Comparison of ENCODE assay signal across 29 cellular contexts in genomic region chrX:151386838-151387459, GRCh38. TPM values are rescaled to one million over a fixed set of nuclear protein-coding genes. Genes with fewer than 3 reads are reported as not detected.
A peak's percentile ranks its signal among the peaks of the same experiment; 100 is the strongest.
DNase-seq lines count a peak whose midpoint lies in the region; ATAC-seq and TF ChIP-seq lines count a peak whose summit lies in the region.
"Had no signal": no experiment of that assay in that cellular context is flagged by ENCODE, and none has a peak within 500 bp of the region (broad histone marks: within the 10 kb centered on the region; RNA-seq: fewer than 3 reads in every experiment).

No MANE protein-coding gene starts in this region.

- H3K4me3 ChIP-seq in right cardiac atrium (ENCODE audit: low read length) (no peak overlapping the region), vagina (no peak overlapping the region)
- H3K4me3 ChIP-seq: ascending aorta; BLaER1 treated with 17β-estradiol and CSF1 and Interleukin-3, amounts not matched to agents 10 nM and 100 nM; dorsolateral prefrontal cortex; GM23338; testis; uterus had no signal

- DNase-seq in AG08396 (ENCODE audit: low spot score): peak; percentile 20
- peak; percentile 33 for DNase-seq in HPDE6-E6E7 (ENCODE audit: extremely low spot score)
- peak; percentile 64 for DNase-seq in amniotic epithelial cell (ENCODE audit: low read depth)
- peak in 2 of 3 donors; percentile 44 to 48 for DNase-seq in right cardiac atrium
- DNase-seq in vagina (ENCODE audit: extremely low spot score in 2 of 2): no peak
- no peak for DNase-seq in activated naive CD4-positive, alpha-beta T cell treated with Interleukin-2 at 50 U/mL for 16 hours
- DNase-seq: activated CD4-positive, alpha-beta T cell treated with anti-CD3 and anti-CD28 coated beads, Interleukin-2, amount 10 ng/mL, durations not matched to agents 7 days and 5 days; dorsolateral prefrontal cortex; foreskin melanocyte; hypothalamus; KBM-7; MM.1S; NCI-H146; NCI-H774; retina; stimulated activated CD4-positive, alpha-beta T cell treated with anti-CD3 and anti-CD28 coated beads, Interleukin-12 subunit alpha, Interleukin-12 subunit beta, amount 100 ng/mL, for 4 hours; stimulated activated CD4-positive, alpha-beta T cell treated with anti-CD3 and anti-CD28 coated beads, Interleukin-4, amount 100 ng/mL, for 24 hours; stimulated activated naive B cell treated with anti-CD40 and anti-IgM and Interleukin-4, amounts not matched to agents 10 μg/mL and 1 μg/mL and 100 μg/mL, for 72 hours; SW 1271; T1000; testis; uterus had no signal

- H3K4me1 ChIP-seq in right cardiac atrium (ENCODE audit: control insufficient read depth, insufficient read depth, low read length) (no peaks in the 10 kb centered on the region), vagina (no peaks in the 10 kb centered on the region)
- H3K4me1 ChIP-seq: ascending aorta; BLaER1 treated with 17β-estradiol and CSF1 and Interleukin-3, amounts not matched to agents 10 nM and 100 nM; testis; uterus had no signal

- TF ChIP-seq POLR2A in vagina (IDR thresholded peaks at IDR 0.05): no peak

- no peaks in the 10 kb centered on the region for H3K27me3 ChIP-seq in right cardiac atrium (ENCODE audit: control insufficient read depth, insufficient read depth)
- no peaks in the 10 kb centered on the region for H3K27me3 ChIP-seq in vagina
- H3K27me3 ChIP-seq: ascending aorta, testis, uterus had no signal

- 44% methylated on average over 3 of the region's 3 CpGs for WGBS in right cardiac atrium

- H3K9me3 ChIP-seq in right cardiac atrium (ENCODE audit: control insufficient read depth, low read length) (no peaks in the 10 kb centered on the region), vagina (no peaks in the 10 kb centered on the region)
- H3K9me3 ChIP-seq: ascending aorta, testis, uterus had no signal

- no peak for TF ChIP-seq CTCF in vagina (IDR thresholded peaks at IDR 0.05)

- H3K27ac ChIP-seq in right cardiac atrium (ENCODE audit: low read length) (no peak overlapping the region), vagina (no peak overlapping the region)
- H3K27ac ChIP-seq: ascending aorta; BLaER1 treated with 17β-estradiol and CSF1 and Interleukin-3, amounts not matched to agents 10 nM and 100 nM; dorsolateral prefrontal cortex; testis; uterus had no signal

- ATAC-seq in right cardiac atrium: peak in 1 of 2 donors; percentile 43
- no peak for ATAC-seq in GM19455 (IDR thresholded peaks at IDR 0.05; ENCODE audit: unreplicated experiment)
- ATAC-seq in GM19328 (IDR thresholded peaks at IDR 0.05; ENCODE audit: unreplicated experiment): no peak
- ATAC-seq: activated naive CD4-positive, alpha-beta T cell treated with anti-CD3 and anti-CD28 coated beads, Interleukin-2, amount 50 U/mL, for 72 hours; GM23338; natural killer cell treated with Interleukin-12 subunit alpha and Interleukin-12 subunit beta and Interleukin-15 and Interleukin-18, amount 100 ng/mL, for 72 hours; stimulated activated naive B cell treated with anti-CD40 and anti-IgM and Interleukin-4, amounts not matched to agents 10 μg/mL and 1 μg/mL and 100 μg/mL, for 72 hours had no signal

- intact Hi-C loops in right cardiac atrium (cut with DNase I): no loop called here
- intact Hi-C loops in vagina (cut with DNase I): no loop called here

- H3K36me3 ChIP-seq in vagina: no peaks in the 10 kb centered on the region
- H3K36me3 ChIP-seq: ascending aorta; BLaER1 treated with 17β-estradiol and CSF1 and Interleukin-3, amounts not matched to agents 10 nM and 100 nM; uterus had no signal

RNA-seq across cellular contexts. Expression of gene VMA21, which starts 10.1 kb away (rescaled TPM):
- 10 to 100 TPM; 22.8 to 24.8 (median 23.6) TPM for total RNA-seq in right cardiac atrium
- 9.9 TPM for polyA plus RNA-seq in right cardiac atrium
- 21.6 TPM for total RNA-seq in vagina

Comparison
In these comparisons a context has a peak if more than half of its experiments do, and no peak if none do; other contexts are left out.
1. DNase-seq: peak in AG08396 (single experiment), HPDE6-E6E7 (single experiment), amniotic epithelial cell (single experiment) and right cardiac atrium (2 of 3); none in vagina (0 of 2) and activated naive CD4-positive, alpha-beta T cell treated with Interleukin-2 at 50 U/mL for 16 hours (single experiment).